In genomic region chr6:165096209-165096608, GRCh38 we compare ENCODE assay signal across 22 cellular contexts.
DNase-seq lines count a peak whose midpoint lies in the region; ATAC-seq lines count a peak whose summit lies in the region.
"Had no signal": no experiment of that assay in that cellular context is flagged by ENCODE, and none has a peak within 500 bp of the region (broad histone marks: within the 10 kb centered on the region; RNA-seq: fewer than 3 reads in every experiment).

No MANE protein-coding gene starts in this region.

- no peak overlapping the region for H2AFZ ChIP-seq in neuronal stem cell (ENCODE audit: low read length)

- peaks cover 11% of the 10 kb centered on the region for H3K9me3 Mint-ChIP-seq in stimulated activated effector memory CD8-positive, alpha-beta T cell treated with anti-CD3 and anti-CD28 coated beads, Interleukin-12 subunit alpha, Interleukin-12 subunit beta, amount 100 ng/mL, for 72 hours

- no peak overlapping the region for H4K91ac ChIP-seq in neuronal stem cell (ENCODE audit: low read depth, low read length, poor library complexity)

- H2BK120ac ChIP-seq in neuronal stem cell (ENCODE audit: low read depth, low read length), result no peak overlapping the region

- H3K27ac ChIP-seq in SJSA1, result peak overlapping the region; percentile 89
- no peak overlapping the region for H3K27ac ChIP-seq in neuronal stem cell (replicated peaks; ENCODE audit: low read length)
- H3K27ac ChIP-seq: BLaER1 had no signal

- H3K9me3 ChIP-seq in SJSA1 (replicated peaks), result peaks cover 7% of the 10 kb centered on the region; the same call in 1 of the 2 replicates
- H3K9me3 ChIP-seq in neuronal stem cell (replicated peaks in 1 of 2; ENCODE audit: control insufficient read depth in 2 of 2, insufficient read depth in 1 of 2, low read depth in 1 of 2, low read length in 2 of 2), result peaks cover 0 to 9% of the 10 kb centered on the region in 2 donors
- H3K9me3 ChIP-seq: BE2C had no signal

- no peaks in the 10 kb centered on the region for H3K4me1 Mint-ChIP-seq in stimulated activated effector memory CD8-positive, alpha-beta T cell treated with anti-CD3 and anti-CD28 coated beads, Interleukin-12 subunit alpha, Interleukin-12 subunit beta, amount 100 ng/mL, for 72 hours
- H3K4me1 Mint-ChIP-seq: CD14-positive monocyte; CD4-positive, alpha-beta memory T cell; CD4-positive, CD25-positive, alpha-beta regulatory T cell; CD8-positive, alpha-beta memory T cell had no signal

- no peak overlapping the region for H3K23ac ChIP-seq in neuronal stem cell (ENCODE audit: low read depth, low read length, poor library complexity)

- no peak overlapping the region for H3K4me2 ChIP-seq in neuronal stem cell (ENCODE audit: insufficient read depth, low read length, poor library complexity, severe bottlenecking)
- H3K4me2 ChIP-seq: BLaER1 had no signal

- no peak overlapping the region for H3K4ac ChIP-seq in neuronal stem cell (ENCODE audit: low read length)

- no peak overlapping the region for H3K9ac ChIP-seq in neuronal stem cell (ENCODE audit: low read depth, low read length, poor library complexity)
- H3K9ac ChIP-seq: BLaER1 had no signal

- H3K36me3 ChIP-seq in SJSA1 (peaks cover 9% of the 10 kb centered on the region), neuronal stem cell (replicated peaks in 1 of 2; ENCODE audit: control insufficient read depth in 2 of 2, insufficient read depth in 2 of 2, low read length in 2 of 2) (no peaks in the 10 kb centered on the region)
- H3K36me3 ChIP-seq: BE2C, BLaER1 had no signal

- H3K14ac ChIP-seq in neuronal stem cell (ENCODE audit: low read length), result no peak overlapping the region

- peaks cover 67% of the 10 kb centered on the region for H3K4me1 ChIP-seq in SJSA1 (replicated peaks)
- no peaks in the 10 kb centered on the region for H3K4me1 ChIP-seq in neuronal stem cell (ENCODE audit: control insufficient read depth in 2 of 2, insufficient read depth in 1 of 2, low read depth in 1 of 2, low read length in 2 of 2)
- H3K4me1 ChIP-seq: BE2C, BLaER1 had no signal

- no peak overlapping the region for H2BK5ac ChIP-seq in neuronal stem cell (ENCODE audit: low read length)

- DNase-seq in SJSA1 (ENCODE audit: low read depth in 1 of 2, low spot score in 2 of 2) (no peak), neuronal stem cell (ENCODE audit: low spot score) (no peak), SW 1271 (lab: John Stamatoyannopoulos, UW) (no peak)
- DNase-seq in stimulated activated effector memory CD8-positive, alpha-beta T cell treated with anti-CD3 and anti-CD28 coated beads, Interleukin-12 subunit alpha, Interleukin-12 subunit beta, amount 100 ng/mL, for 72 hours (ENCODE audit: low spot score in 2 of 2), result no peak
- DNase-seq: 8988T; ACHN; BE2C; C1 segment of cervical spinal cord; CD4-positive, alpha-beta memory T cell; CD4-positive, CD25-positive, alpha-beta regulatory T cell; CD8-positive, alpha-beta memory T cell; COR-L47; DMS 273 treated with DMSO at 0.1 percent for 48 hours; DMS153; DMS79; DND-41; EL; GDM1 had no signal

- no peak overlapping the region for H2BK15ac ChIP-seq in neuronal stem cell (ENCODE audit: low read length)

- peak overlapping the region; percentile 32 for H3K18ac ChIP-seq in neuronal stem cell (ENCODE audit: low read length)

- H2AK5ac ChIP-seq in neuronal stem cell (ENCODE audit: low read depth, low read length), result no peak overlapping the region

- ATAC-seq in stimulated activated effector memory CD8-positive, alpha-beta T cell treated with anti-CD3 and anti-CD28 coated beads, Interleukin-12 subunit alpha, Interleukin-12 subunit beta, amount 100 ng/mL, for 72 hours, result peak; percentile 49
- no peak for ATAC-seq in HG02678 (IDR thresholded peaks at IDR 0.05; ENCODE audit: unreplicated experiment)
- ATAC-seq: GM12878 had no signal

- WGBS in neuronal stem cell (ENCODE audit: extremely low coverage in 2 of 2, insufficient read length in 2 of 2, insufficient replicate concordance in 1 of 2), 2 donors, result no CpG with 5 or more reads among the region's 5 CpGs

- H3K27me3 ChIP-seq in SJSA1 (replicated peaks) (no peaks in the 10 kb centered on the region), neuronal stem cell (ENCODE audit: control insufficient read depth in 3 of 3, insufficient read depth in 3 of 3, low read depth in 1 of 3, low read length in 3 of 3) (no peaks in the 10 kb centered on the region)
- H3K27me3 ChIP-seq: BE2C, BLaER1 had no signal

- H3K4me3 ChIP-seq in SJSA1 (no peak overlapping the region), neuronal stem cell (ENCODE audit: low read length in 2 of 2) (no peak overlapping the region)
- H3K4me3 ChIP-seq: BLaER1, GM12878 had no signal

- no peak overlapping the region for H2BK12ac ChIP-seq in neuronal stem cell (ENCODE audit: low read length)

- no peak overlapping the region for H4K8ac ChIP-seq in neuronal stem cell (ENCODE audit: low read depth, low read length)

- H3K4me3 Mint-ChIP-seq in stimulated activated effector memory CD8-positive, alpha-beta T cell treated with anti-CD3 and anti-CD28 coated beads, Interleukin-12 subunit alpha, Interleukin-12 subunit beta, amount 100 ng/mL, for 72 hours, result no peak overlapping the region
- H3K4me3 Mint-ChIP-seq: CD14-positive monocyte; CD4-positive, alpha-beta memory T cell; CD4-positive, CD25-positive, alpha-beta regulatory T cell; CD8-positive, alpha-beta memory T cell had no signal

- no peaks in the 10 kb centered on the region for H3K79me1 ChIP-seq in neuronal stem cell (ENCODE audit: low read depth, low read length)

- H3K36me3 Mint-ChIP-seq in stimulated activated effector memory CD8-positive, alpha-beta T cell treated with anti-CD3 and anti-CD28 coated beads, Interleukin-12 subunit alpha, Interleukin-12 subunit beta, amount 100 ng/mL, for 72 hours, result no peaks in the 10 kb centered on the region
- H3K36me3 Mint-ChIP-seq: CD14-positive monocyte; CD4-positive, alpha-beta memory T cell; CD4-positive, CD25-positive, alpha-beta regulatory T cell; CD8-positive, alpha-beta memory T cell had no signal

- no peak overlapping the region for H3K27ac Mint-ChIP-seq in stimulated activated effector memory CD8-positive, alpha-beta T cell treated with anti-CD3 and anti-CD28 coated beads, Interleukin-12 subunit alpha, Interleukin-12 subunit beta, amount 100 ng/mL, for 72 hours
- H3K27ac Mint-ChIP-seq: CD4-positive, alpha-beta memory T cell; CD4-positive, CD25-positive, alpha-beta regulatory T cell; CD8-positive, alpha-beta memory T cell had no signal
